8 cellular contexts compared by ENCODE assay signal in the genomic region with DNA sequence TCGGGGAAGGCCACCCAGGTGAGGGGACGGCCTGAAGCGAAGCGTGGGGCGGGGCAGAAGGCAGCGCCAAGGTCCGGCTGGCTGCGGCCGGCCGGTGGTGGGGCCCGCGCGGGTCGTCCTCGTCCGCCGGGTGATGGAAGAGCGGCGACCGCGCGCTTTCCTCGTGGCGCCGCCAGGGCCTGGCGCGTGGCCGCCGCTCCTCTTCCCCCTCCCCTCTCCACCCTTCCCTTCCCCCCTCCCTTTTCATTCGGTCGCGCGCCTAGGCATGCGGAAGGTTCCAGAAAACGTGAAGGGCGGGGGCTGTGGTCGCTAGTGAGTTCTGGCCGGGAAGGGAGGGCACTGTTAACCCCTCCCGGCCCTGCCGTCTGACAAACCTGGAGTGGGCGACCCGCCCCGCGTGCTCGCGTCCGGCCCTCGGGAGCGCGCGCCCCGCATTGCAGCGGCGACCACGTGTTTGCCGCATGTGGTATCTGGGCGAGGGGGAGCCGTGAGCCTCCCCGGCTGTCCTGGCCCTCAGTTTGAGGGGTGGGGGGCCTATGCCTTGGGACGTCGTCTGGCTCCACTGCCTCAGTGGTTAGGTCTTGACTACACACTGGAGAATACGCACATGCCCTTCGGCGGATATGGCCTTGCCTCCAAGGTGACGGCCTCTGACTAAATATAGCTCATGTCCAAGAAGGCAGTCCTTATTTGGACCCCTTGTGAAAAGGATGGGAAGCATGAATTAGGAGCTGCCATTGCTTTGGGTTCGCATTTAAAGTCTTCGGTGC. TPM values are rescaled to one million over a fixed set of nuclear protein-coding genes. Genes with fewer than 3 reads are reported as not detected.
DNase-seq lines count a peak whose midpoint lies in the region; ATAC-seq and TF ChIP-seq lines count a peak whose summit lies in the region.

No MANE protein-coding gene starts in this region.

- peak overlapping the region; percentile 98 to 99 for H3K27ac ChIP-seq in mucosa of rectum (ENCODE audit: low read depth in 2 of 2, low read length in 2 of 2)

- peaks cover 30 to 35% of the 10 kb centered on the region in 2 donors for H3K36me3 ChIP-seq in mucosa of rectum (ENCODE audit: control insufficient read depth in 2 of 2, insufficient read depth in 2 of 2, low read length in 2 of 2)

- no peaks in the 10 kb centered on the region for H3K9me3 ChIP-seq in mucosa of rectum (ENCODE audit: control insufficient read depth in 2 of 2, low read length in 2 of 2)

- no peak for TF ChIP-seq CTCF in epithelial cell of proximal tubule (conservative IDR thresholded peaks at IDR 0.05; ENCODE audit: low read depth, low read length)

- H3K4me3 ChIP-seq in epithelial cell of proximal tubule (ENCODE audit: low read depth, low read length) (peak overlapping the region; percentile 89), mucosa of rectum (ENCODE audit: low read length in 2 of 2) (peak overlapping the region; percentile 92 to 99)

- peak overlapping the region; percentile 96 to 98 for H3K9ac ChIP-seq in mucosa of rectum (ENCODE audit: low read depth in 1 of 2, low read length in 2 of 2)

- peak; percentile 38 for ATAC-seq in HG02884 (IDR thresholded peaks at IDR 0.05; ENCODE audit: unreplicated experiment)

- no peaks in the 10 kb centered on the region for H3K27me3 ChIP-seq in mucosa of rectum (ENCODE audit: control insufficient read depth in 2 of 2, insufficient read depth in 2 of 2, low read length in 2 of 2)

- H3K4me1 ChIP-seq in mucosa of rectum (ENCODE audit: control insufficient read depth in 2 of 2, insufficient read depth in 2 of 2, low read length in 2 of 2), result peaks cover 32 to 35% of the 10 kb centered on the region in 2 donors

- DNase-seq in NCI-H524 (lab: John Stamatoyannopoulos, UW) (peak; percentile 27 to 59), NCI-H524 treated with DMSO at 0.1 percent for 48 hours (lab: John Stamatoyannopoulos, UW) (no peak), NCI-H69 (lab: John Stamatoyannopoulos, UW) (peak; percentile 81), activated T-cell treated with anti-CD3 and anti-CD28 coated beads for 1 hour (ENCODE audit: low read depth) (peak; percentile 59), epithelial cell of proximal tubule (ENCODE audit: low read depth) (no peak)
- DNase-seq in stimulated activated CD8-positive, alpha-beta memory T cell treated with anti-CD3 and anti-CD28 coated beads, Interleukin-4, amount 100 ng/mL, for 48 hours, result peak; percentile 79

RNA-seq across cellular contexts. Expression of a gene that starts 0.6 kb away (rescaled TPM):
- total RNA-seq in epithelial cell of proximal tubule, result 64.6 and 134 TPM in 2 replicates

RNA-seq across cellular contexts. Expression of a gene that starts 21.7 kb away (rescaled TPM):
- total RNA-seq in epithelial cell of proximal tubule, result 35.1 and 58.2 TPM in 2 replicates

RNA-seq across cellular contexts. Expression of a gene that starts 37.8 kb away (rescaled TPM):
- 86.5 and 152 TPM in 2 replicates for total RNA-seq in epithelial cell of proximal tubule

RNA-seq across cellular contexts. Expression of a gene that starts 44.7 kb away (rescaled TPM):
- 25.0 and 28.9 TPM in 2 replicates for total RNA-seq in epithelial cell of proximal tubule

RNA-seq across cellular contexts. Expression of a gene that starts 56.0 kb away (rescaled TPM):
- total RNA-seq in epithelial cell of proximal tubule, result 187 and 280 TPM in 2 replicates

Comparison
In these comparisons a context has a peak if more than half of its experiments do, and no peak if none do; other contexts are left out.
1. DNase-seq: peak in NCI-H524 (2 of 2), NCI-H69 (single experiment), activated T-cell treated with anti-CD3 and anti-CD28 coated beads for 1 hour (single experiment) and stimulated activated CD8-positive, alpha-beta memory T cell treated with anti-CD3 and anti-CD28 coated beads, Interleukin-4, amount 100 ng/mL, for 48 hours (single experiment); none in NCI-H524 treated with DMSO at 0.1 percent for 48 hours (single experiment) and epithelial cell of proximal tubule (single experiment).